8 cellular contexts compared by ENCODE assay signal in genomic region chr1:58779837-58780585, GRCh38. TPM values are rescaled to one million over a fixed set of nuclear protein-coding genes. Genes with fewer than 3 reads are reported as not detected.
DNase-seq lines count a peak whose midpoint lies in the region; ATAC-seq, FAIRE-seq and TF ChIP-seq lines count a peak whose summit lies in the region.

No MANE protein-coding gene starts in this region.

- H3K9me3 Mint-ChIP-seq in T-helper 2 cell treated with Interferon-gamma antibody and Interleukin-4, amounts not matched to agents 5 μg/mL and 100 μg/mL, for 36 hours = no peaks in the 10 kb centered on the region

- H3K4me1 ChIP-seq in kidney (ENCODE audit: control insufficient read depth in 1 of 2, insufficient read depth in 1 of 2, low read depth in 1 of 2, low read length in 2 of 2) = peaks cover 2 to 3% of the 10 kb centered on the region in 2 donors

- H3K36me3 Mint-ChIP-seq in T-helper 2 cell treated with Interferon-gamma antibody and Interleukin-4, amounts not matched to agents 5 μg/mL and 100 μg/mL, for 36 hours (ENCODE audit: low read depth) = peaks cover 23% of the 10 kb centered on the region

- H3K9me3 ChIP-seq in kidney (ENCODE audit: control insufficient read depth in 1 of 2, low read length in 2 of 2) = no peaks in the 10 kb centered on the region

- no peak for FAIRE-seq in kidney (lab: Jason Lieb, UNC)
- FAIRE-seq in HTR-8/SVneo (lab: Jason Lieb, UNC) = no peak

- intact Hi-C loops in kidney (cut with DNase I) = no loop called here

- DNase-seq in DMS79 (lab: John Stamatoyannopoulos, UW) (peak; percentile 92), NCI-H2029 treated with DMSO at 0.1 percent for 48 hours (lab: John Stamatoyannopoulos, UW) (peak; percentile 100), astrocyte of the hippocampus (ENCODE audit: low read depth, low spot score) (peak; percentile 85), kidney (no peak), stromal cell of bone marrow (ENCODE audit: low read depth) (peak; percentile 55), HTR-8/SVneo (ENCODE audit: insufficient read length, low spot score) (no peak)
- no peak for DNase-seq in T-helper 2 cell treated with Interferon-gamma antibody and Interleukin-4, amounts not matched to agents 5 μg/mL and 100 μg/mL, for 36 hours (ENCODE audit: low spot score)

- H3K27me3 Mint-ChIP-seq in T-helper 2 cell treated with Interferon-gamma antibody and Interleukin-4, amounts not matched to agents 5 μg/mL and 100 μg/mL, for 36 hours (ENCODE audit: low read depth) = peaks cover 23% of the 10 kb centered on the region

- no peak overlapping the region for H3K27ac Mint-ChIP-seq in T-helper 2 cell treated with Interferon-gamma antibody and Interleukin-4, amounts not matched to agents 5 μg/mL and 100 μg/mL, for 36 hours

- H3K4me3 Mint-ChIP-seq in T-helper 2 cell treated with Interferon-gamma antibody and Interleukin-4, amounts not matched to agents 5 μg/mL and 100 μg/mL, for 36 hours = no peak overlapping the region

- TF ChIP-seq CTCF in kidney (IDR thresholded peaks at IDR 0.05; ENCODE audit: borderline replicate concordance, extremely low read depth, insufficient read depth) = no peak

- peaks cover 15% of the 10 kb centered on the region for H3K4me1 Mint-ChIP-seq in T-helper 2 cell treated with Interferon-gamma antibody and Interleukin-4, amounts not matched to agents 5 μg/mL and 100 μg/mL, for 36 hours (ENCODE audit: low read depth)

- peaks cover 0 to 5% of the 10 kb centered on the region in 2 donors for H3K36me3 ChIP-seq in kidney (ENCODE audit: control insufficient read depth in 1 of 2, insufficient read depth in 2 of 2, low read length in 2 of 2)

- no peak for ATAC-seq in GM19397 (IDR thresholded peaks at IDR 0.05; ENCODE audit: unreplicated experiment)

- H3K9ac ChIP-seq in kidney (ENCODE audit: low read length in 2 of 2) = peak overlapping the region in 1 of 2 donors; percentile 27

- peak overlapping the region in 1 of 2 donors; percentile 26 for H3K27ac ChIP-seq in kidney (ENCODE audit: low read depth in 2 of 2, low read length in 2 of 2)

- peak overlapping the region; percentile 69 to 93 for H3K4me3 ChIP-seq in kidney (ENCODE audit: low read length in 2 of 2)

RNA-seq across cellular contexts. Expression of gene JUN, which starts 3.8 kb away (rescaled TPM):
- 109 TPM for total RNA-seq in kidney
- 41.8 TPM for polyA plus RNA-seq in kidney (ENCODE audit: insufficient read depth, low read depth, low replicate concordance)

Comparison
In these comparisons a context has a peak if more than half of its experiments do, and no peak if none do; other contexts are left out.
1. DNase-seq: peak in DMS79 (single experiment), NCI-H2029 treated with DMSO at 0.1 percent for 48 hours (single experiment), astrocyte of the hippocampus (single experiment) and stromal cell of bone marrow (single experiment); none in kidney (single experiment), T-helper 2 cell treated with Interferon-gamma antibody and Interleukin-4, amounts not matched to agents 5 μg/mL and 100 μg/mL, for 36 hours (single experiment) and HTR-8/SVneo (single experiment).